In genomic region chr2:217915706-217916105, GRCh38 we compare ENCODE assay signal across 22 cellular contexts.
DNase-seq lines count a peak whose midpoint lies in the region; ATAC-seq, FAIRE-seq and TF ChIP-seq lines count a peak whose summit lies in the region.
"Had no signal": no experiment of that assay in that cellular context is flagged by ENCODE, and none has a peak within 500 bp of the region (broad histone marks: within the 10 kb centered on the region; RNA-seq: fewer than 3 reads in every experiment).

No MANE protein-coding gene starts in this region.

- CTCF ChIA-PET in MCF 10A (lab: Yijun Ruan, JAX), result interaction anchor here (0.7 kb wide), 1 partner anchor 29 kb away, joined by 4 read pairs; no protein-coding TSS in a partner anchor
- CTCF ChIA-PET in HepG2 (lab: Yijun Ruan, JAX; ENCODE audit: low intra/inter-chr PET ratio, low total read pairs), result no interaction called here
- CTCF ChIA-PET in A673 (lab: Charles Lee), result no interaction called here

- POLR2A ChIA-PET in MCF 10A (lab: Yijun Ruan, JAX) (no interaction called here), HepG2 (lab: Yijun Ruan, JAX) (interaction anchor here (1.0 kb wide), 1 partner anchor 13 kb away, joined by 4 read pairs; no protein-coding TSS in a partner anchor), A673 (lab: Charles Lee; ENCODE audit: low non-redundant PET) (no interaction called here)

- no peak for TF ChIP-seq POLR2A in breast epithelium (IDR thresholded peaks at IDR 0.05)
- TF ChIP-seq POLR2A in HepG2 (IDR thresholded peaks at IDR 0.05; ENCODE audit: insufficient read depth in 1 of 2, low read depth in 2 of 2, low read length in 2 of 2), result no peak

- 92% methylated on average over 3 of the region's 5 CpGs for WGBS in HepG2 (ENCODE audit: low lambda C conversion rate)

- H3K27me3 ChIP-seq in breast epithelium, result no peaks in the 10 kb centered on the region
- no peaks in the 10 kb centered on the region for H3K27me3 ChIP-seq in HepG2 (ENCODE audit: control insufficient read depth in 1 of 2, insufficient read depth in 2 of 2, low read length in 2 of 2)
- no peaks in the 10 kb centered on the region for H3K27me3 ChIP-seq in skeletal muscle tissue (ENCODE audit: control insufficient read depth in 3 of 3, insufficient read depth in 3 of 3, low read length in 3 of 3)
- no peaks in the 10 kb centered on the region for H3K27me3 ChIP-seq in A673 (replicated peaks; ENCODE audit: insufficient read depth, low read depth, low read length, poor library complexity)
- H3K27me3 ChIP-seq in osteoblast (ENCODE audit: insufficient read depth, low read length), result no peaks in the 10 kb centered on the region

- H2AFZ ChIP-seq in HepG2 (ENCODE audit: low read length), result no peak overlapping the region
- H2AFZ ChIP-seq in osteoblast (ENCODE audit: low read length), result no peak overlapping the region
- H2AFZ ChIP-seq: GM23338 had no signal

- no peak for FAIRE-seq in HepG2 (lab: Jason Lieb, UNC)
- FAIRE-seq in HTR-8/SVneo (lab: Jason Lieb, UNC), result no peak
- FAIRE-seq: G401.6 had no signal

- no peaks in the 10 kb centered on the region for H3K9me3 ChIP-seq in breast epithelium
- H3K9me3 ChIP-seq in HepG2 (ENCODE audit: low read length), result no peaks in the 10 kb centered on the region
- H3K9me3 ChIP-seq in skeletal muscle tissue (ENCODE audit: control insufficient read depth in 3 of 3, low read length in 3 of 3), result no peaks in the 10 kb centered on the region
- H3K9me3 ChIP-seq in A673 (ENCODE audit: low read depth, low read length, poor library complexity, severe bottlenecking), result no peaks in the 10 kb centered on the region
- H3K9me3 ChIP-seq in osteoblast (ENCODE audit: low read depth, low read length), result no peaks in the 10 kb centered on the region
- H3K9me3 ChIP-seq: BLaER1 treated with 17β-estradiol and CSF1 and Interleukin-3, amounts not matched to agents 10 nM and 100 nM had no signal

- in situ Hi-C loops in HepG2 (cut with HindIII; ENCODE audit: extremely low pct_ligation_motif_present, low pct_unique_long_range_greater_than_20kb), result no loop called here

- no peak overlapping the region for H3K9ac ChIP-seq in HepG2 (ENCODE audit: insufficient read depth, low read depth, low read length)
- H3K9ac ChIP-seq in skeletal muscle tissue (ENCODE audit: low read depth in 1 of 3, low read length in 3 of 3), result peak overlapping the region in 1 of 3 donors; percentile 57
- H3K9ac ChIP-seq: BLaER1 treated with 17β-estradiol and CSF1 and Interleukin-3, amounts not matched to agents 10 nM and 100 nM had no signal

- no peak overlapping the region for H3K4me3 ChIP-seq in breast epithelium
- H3K4me3 ChIP-seq in HepG2 (replicated peaks in 1 of 3; ENCODE audit: insufficient read depth in 1 of 3, low read depth in 2 of 3, low read length in 3 of 3), result no peak overlapping the region
- H3K4me3 ChIP-seq in skeletal muscle tissue (ENCODE audit: low read length in 3 of 3), result peak overlapping the region in 1 of 3 donors; percentile 29
- no peak overlapping the region for H3K4me3 ChIP-seq in A673 (ENCODE audit: low read depth, low read length, poor library complexity, severe bottlenecking)
- no peak overlapping the region for H3K4me3 ChIP-seq in osteoblast (ENCODE audit: insufficient read depth, low read length)
- H3K4me3 ChIP-seq: BLaER1 treated with 17β-estradiol and CSF1 and Interleukin-3, amounts not matched to agents 10 nM and 100 nM; GM23338 had no signal

- peaks cover 38 to 42% of the 10 kb centered on the region in 2 donors for H3K4me1 ChIP-seq in breast epithelium
- peaks cover 83% of the 10 kb centered on the region for H3K4me1 ChIP-seq in HepG2 (ENCODE audit: insufficient read depth, low read length)
- peaks cover 95 to 98% (median 97%) of the 10 kb centered on the region in 3 donors for H3K4me1 ChIP-seq in skeletal muscle tissue (ENCODE audit: control insufficient read depth in 3 of 3, insufficient read depth in 3 of 3, low read length in 3 of 3)
- no peaks in the 10 kb centered on the region for H3K4me1 ChIP-seq in A673 (ENCODE audit: insufficient read depth, low read length, poor library complexity, severe bottlenecking)
- H3K4me1 ChIP-seq in osteoblast (ENCODE audit: insufficient read depth, low read length), result peaks cover 41% of the 10 kb centered on the region

- no peak overlapping the region for H3K4me2 ChIP-seq in HepG2 (ENCODE audit: low read depth, low read length)
- no peak overlapping the region for H3K4me2 ChIP-seq in osteoblast (ENCODE audit: insufficient read depth, low read length)
- H3K4me2 ChIP-seq: GM23338 had no signal

- no peaks in the 10 kb centered on the region for H3K36me3 Mint-ChIP-seq in MCF 10A (ENCODE audit: insufficient read depth, unreplicated experiment)
- H3K36me3 Mint-ChIP-seq: naive thymus-derived CD4-positive, alpha-beta T cell had no signal

- TF ChIP-seq EP300 in HepG2 (IDR thresholded peaks at IDR 0.05; ENCODE audit: low read depth in 2 of 2, low read length in 2 of 2) (no peak), HepG2 (CRISPR knock-in tag; IDR thresholded peaks at IDR 0.05; ENCODE audit: borderline replicate concordance) (no peak)

- DNase-seq in breast epithelium (ENCODE audit: low spot score in 2 of 2) (no peak), MCF 10A (ENCODE audit: unreplicated experiment) (no peak), HepG2 (ENCODE audit: low spot score) (no peak), A673 (ENCODE audit: low spot score) (no peak), osteoblast (ENCODE audit: insufficient read length, low spot score, missing footprints) (no peak), HTR-8/SVneo (ENCODE audit: insufficient read length, low spot score) (no peak)
- DNase-seq: activated CD8-positive, alpha-beta memory T cell treated with anti-CD3 and anti-CD28 coated beads for 24 hours; endodermal cell; KBM-7; naive thymus-derived CD4-positive, alpha-beta T cell; NCI-H2081 treated with DMSO at 0.1 percent for 48 hours; NCI-H510A treated with DMSO at 0.1 percent for 48 hours; retina; SHP77 treated with DMSO at 0.1 percent for 48 hours had no signal

- TF ChIP-seq CTCF in breast epithelium (IDR thresholded peaks at IDR 0.05), result no peak
- TF ChIP-seq CTCF in MCF 10A (IDR thresholded peaks at IDR 0.05; ENCODE audit: unreplicated experiment), result no peak
- no peak for TF ChIP-seq CTCF in HepG2 (CRISPR knock-in tag; IDR thresholded peaks at IDR 0.05)
- TF ChIP-seq CTCF in A673 (conservative IDR thresholded peaks at IDR 0.05; ENCODE audit: low read depth, low read length), result no peak
- TF ChIP-seq CTCF in osteoblast (IDR thresholded peaks at IDR 0.05; ENCODE audit: extremely low read depth, low read depth, low read length), result no peak

- no peaks in the 10 kb centered on the region for H3K9me3 Mint-ChIP-seq in MCF 10A (ENCODE audit: unreplicated experiment)
- H3K9me3 Mint-ChIP-seq: activated T-helper 1 cell treated with anti-CD3 and anti-CD28 coated beads, Interleukin-12 subunit alpha, Interleukin-12 subunit beta, Interleukin-2, Interleukin-4 antibody, amounts not matched to agents 30 ng/mL and 10 ng/mL and 1 ng/mL, durations not matched to agents 14 hours and 24 hours and 36 hours; endodermal cell; GM23338; naive thymus-derived CD4-positive, alpha-beta T cell had no signal

- H4K20me1 ChIP-seq in HepG2 (ENCODE audit: insufficient read depth, low read length) (no peaks in the 10 kb centered on the region), osteoblast (ENCODE audit: insufficient read depth, low read length) (peaks cover 40% of the 10 kb centered on the region)

- H3K27ac ChIP-seq in breast epithelium (peak overlapping the region; percentile 90 to 92), HepG2 (ENCODE audit: extremely low read length, insufficient read depth, low read length) (no peak overlapping the region), skeletal muscle tissue (ENCODE audit: low read depth, low read length) (peak overlapping the region; percentile 54), A673 (ENCODE audit: low read depth, low read length, poor library complexity, severe bottlenecking) (no peak overlapping the region), osteoblast (ENCODE audit: low read depth, low read length) (no peak overlapping the region)
- H3K27ac ChIP-seq: 22Rv1; BLaER1 treated with 17β-estradiol and CSF1 and Interleukin-3, amounts not matched to agents 10 nM and 100 nM; HL-60 had no signal

- intact Hi-C loops in breast epithelium (cut with DNase I; ENCODE audit: low total_unique reads) (no loop called here), MCF 10A (cut with micrococcal nuclease) (no loop called here), HepG2 (cut with micrococcal nuclease; ENCODE audit: unreplicated experiment) (no loop called here), A673 (cut with micrococcal nuclease; ENCODE audit: unreplicated experiment) (no loop called here)

- peaks cover 17% of the 10 kb centered on the region for H3K27me3 Mint-ChIP-seq in MCF 10A (ENCODE audit: insufficient read depth, unreplicated experiment)

- H3K27ac Mint-ChIP-seq in MCF 10A (ENCODE audit: low read depth, unreplicated experiment), result no peak overlapping the region
- H3K27ac Mint-ChIP-seq: activated T-helper 1 cell treated with anti-CD3 and anti-CD28 coated beads, Interleukin-12 subunit alpha, Interleukin-12 subunit beta, Interleukin-2, Interleukin-4 antibody, amounts not matched to agents 30 ng/mL and 10 ng/mL and 1 ng/mL, durations not matched to agents 14 hours and 24 hours and 36 hours; endodermal cell; GM23338; naive thymus-derived CD4-positive, alpha-beta T cell had no signal

- H3K79me2 ChIP-seq in HepG2 (ENCODE audit: insufficient read depth, low read length), result no peaks in the 10 kb centered on the region
- peaks cover 73% of the 10 kb centered on the region for H3K79me2 ChIP-seq in osteoblast (ENCODE audit: insufficient read depth, low read length)

- no TSS peak for BruUV-seq in MCF 10A (replicated peaks; lab: Mats Ljungman, UMichigan)
- no TSS peak for BruUV-seq in HepG2 (replicated peaks; lab: Mats Ljungman, UMichigan)
- BruUV-seq in A673 (replicated peaks; lab: Mats Ljungman, UMichigan), result no TSS peak

- no peak for ATAC-seq in HepG2
- ATAC-seq in HG03378 (IDR thresholded peaks at IDR 0.05; ENCODE audit: unreplicated experiment), result no peak
- ATAC-seq: GM23338; naive thymus-derived CD4-positive, alpha-beta T cell had no signal

- no peak for TF ChIP-seq RAD21 in HepG2 (CRISPR knock-in tag; IDR thresholded peaks at IDR 0.05)

- no peak overlapping the region for H3K4me3 Mint-ChIP-seq in MCF 10A (ENCODE audit: unreplicated experiment)
- H3K4me3 Mint-ChIP-seq: activated T-helper 1 cell treated with anti-CD3 and anti-CD28 coated beads, Interleukin-12 subunit alpha, Interleukin-12 subunit beta, Interleukin-2, Interleukin-4 antibody, amounts not matched to agents 30 ng/mL and 10 ng/mL and 1 ng/mL, durations not matched to agents 14 hours and 24 hours and 36 hours; endodermal cell; GM23338; naive thymus-derived CD4-positive, alpha-beta T cell had no signal

- H3K36me3 ChIP-seq in breast epithelium, result no peaks in the 10 kb centered on the region
- peaks cover 7 to 10% of the 10 kb centered on the region in 2 experiments; a peak in 2 of 5 replicates for H3K36me3 ChIP-seq in HepG2 (replicated peaks in 1 of 2; ENCODE audit: control insufficient read depth in 1 of 2, insufficient read depth in 2 of 2, low read length in 2 of 2)
- peaks cover 3 to 28% (median 22%) of the 10 kb centered on the region in 3 donors for H3K36me3 ChIP-seq in skeletal muscle tissue (ENCODE audit: control insufficient read depth in 3 of 3, insufficient read depth in 3 of 3, low read length in 3 of 3)
- H3K36me3 ChIP-seq in A673 (ENCODE audit: insufficient read depth, low read length, poor library complexity, severe bottlenecking), result peaks cover 2% of the 10 kb centered on the region
- peaks cover 44% of the 10 kb centered on the region for H3K36me3 ChIP-seq in osteoblast (ENCODE audit: insufficient read depth, low read length)

- H3K4me1 Mint-ChIP-seq in MCF 10A (ENCODE audit: insufficient read depth, unreplicated experiment), result peaks cover 6% of the 10 kb centered on the region
- H3K4me1 Mint-ChIP-seq: naive thymus-derived CD4-positive, alpha-beta T cell had no signal

Comparison
In these comparisons a context has a peak if more than half of its experiments do, and no peak if none do; other contexts are left out.
1. H3K27ac ChIP-seq: peak in breast epithelium (2 of 2) and skeletal muscle tissue (single experiment); none in HepG2 (single experiment), A673 (single experiment) and osteoblast (single experiment).